In the genomic region with DNA sequence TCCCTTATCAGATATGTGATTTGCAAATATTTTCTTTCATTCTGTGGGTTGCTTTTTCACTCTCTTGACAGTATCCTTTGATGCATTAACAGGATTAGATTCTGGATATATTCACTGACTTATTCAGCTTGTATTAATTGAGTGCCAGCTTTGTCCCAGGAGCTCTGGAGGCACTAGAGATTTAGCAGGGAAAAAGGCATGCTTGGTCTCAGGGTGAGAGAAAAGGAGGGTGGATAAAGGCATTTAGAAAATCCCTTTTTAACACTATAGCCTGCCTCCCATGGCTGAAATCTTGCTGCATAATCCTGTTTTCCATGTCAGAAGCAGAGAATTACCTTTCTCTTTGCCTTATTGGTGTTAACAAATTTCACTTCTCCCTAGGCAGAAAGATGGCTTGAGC, we compare ENCODE assay signal across 22 cellular contexts. TPM values are rescaled to one million over a fixed set of nuclear protein-coding genes. Genes with fewer than 3 reads are reported as not detected.
DNase-seq lines count a peak whose midpoint lies in the region; ATAC-seq, FAIRE-seq and TF ChIP-seq lines count a peak whose summit lies in the region.
"Had no signal": no experiment of that assay in that cellular context is flagged by ENCODE, and none has a peak within 500 bp of the region (broad histone marks: within the 10 kb centered on the region; RNA-seq: fewer than 3 reads in every experiment).

No MANE protein-coding gene starts in this region.

- no peak overlapping the region for H3K4me3 Mint-ChIP-seq in GM23338
- H3K4me3 Mint-ChIP-seq: B cell; CD4-positive, alpha-beta T cell; CD8-positive, alpha-beta T cell had no signal

- no peak overlapping the region for H3K4me2 ChIP-seq in GM23338
- no peak overlapping the region for H3K4me2 ChIP-seq in mesendoderm (ENCODE audit: low read length)
- H3K4me2 ChIP-seq in neuronal stem cell (ENCODE audit: insufficient read depth, low read length, poor library complexity, severe bottlenecking): no peak overlapping the region
- H3K4me2 ChIP-seq: BLaER1 treated with 17β-estradiol and CSF1 and Interleukin-3, amounts not matched to agents 10 nM and 100 nM had no signal

- no peaks in the 10 kb centered on the region for H3K36me3 Mint-ChIP-seq in GM23338 (ENCODE audit: low read depth)
- H3K36me3 Mint-ChIP-seq: CD8-positive, alpha-beta T cell had no signal

- ATAC-seq in GM23338: no peak
- ATAC-seq in pancreas: no peak
- ATAC-seq: CD8-positive, alpha-beta T cell; GM12878 had no signal

- H2BK12ac ChIP-seq in neuronal stem cell (ENCODE audit: low read length): no peak overlapping the region

- no peak overlapping the region for H2BK5ac ChIP-seq in mesendoderm (ENCODE audit: low read length)
- H2BK5ac ChIP-seq in neuronal stem cell (ENCODE audit: low read length): no peak overlapping the region

- peak overlapping the region; percentile 86 for H3K4ac ChIP-seq in mesendoderm (ENCODE audit: low read depth, low read length)
- H3K4ac ChIP-seq in neuronal stem cell (ENCODE audit: low read length): no peak overlapping the region

- no peaks in the 10 kb centered on the region for H3K9me3 ChIP-seq in HUES48 (ENCODE audit: control insufficient read depth, insufficient read depth, low read length)
- H3K9me3 ChIP-seq in neuronal stem cell (replicated peaks in 1 of 2; ENCODE audit: control insufficient read depth in 2 of 2, insufficient read depth in 1 of 2, low read depth in 1 of 2, low read length in 2 of 2): peaks cover 0 to 4% of the 10 kb centered on the region in 2 donors
- no peaks in the 10 kb centered on the region for H3K9me3 ChIP-seq in pancreas
- H3K9me3 ChIP-seq: Caco-2 had no signal

- DNase-seq in GM23338 (ENCODE audit: low spot score) (no peak), mesendoderm (no peak), neuronal stem cell (ENCODE audit: low spot score) (no peak), GF-D8 (lab: John Stamatoyannopoulos, UW) (no peak), pancreas (no peak), hypothalamus (lab: John Stamatoyannopoulos, UW) (no peak)
- DNase-seq: 8988T; AML-193; Caco-2; Calu3; CD4-positive, alpha-beta T cell; CD8-positive, alpha-beta T cell; DMS79 treated with DMSO at 0.1 percent for 48 hours had no signal

- H3K14ac ChIP-seq in neuronal stem cell (ENCODE audit: low read length): no peak overlapping the region

- no peak overlapping the region for H3K23ac ChIP-seq in mesendoderm (ENCODE audit: low read length)
- no peak overlapping the region for H3K23ac ChIP-seq in neuronal stem cell (ENCODE audit: low read depth, low read length, poor library complexity)

- FAIRE-seq in pancreas (lab: Jason Lieb, UNC): no peak
- FAIRE-seq: A204.1, G401.6, GM12878, GM12892, GM18507 had no signal

- no peaks in the 10 kb centered on the region for H4K20me1 ChIP-seq in GM23338 (replicated peaks; ENCODE audit: insufficient read depth)
- H4K20me1 ChIP-seq: BLaER1 treated with 17β-estradiol and CSF1 and Interleukin-3, amounts not matched to agents 10 nM and 100 nM had no signal

- H3K56ac ChIP-seq in mesendoderm (ENCODE audit: low read length): no peak overlapping the region

- no peak for TF ChIP-seq CTCF in GM23338 (conservative IDR thresholded peaks at IDR 0.05; ENCODE audit: low read depth in 2 of 2)
- no peak for TF ChIP-seq CTCF in pancreas (IDR thresholded peaks at IDR 0.05)

- H4K5ac ChIP-seq in mesendoderm (ENCODE audit: low read length): no peak overlapping the region

- intact Hi-C loops in pancreas (cut with DNase I): no loop called here

- no peak overlapping the region for H3K27ac ChIP-seq in GM23338 (ENCODE audit: low read depth)
- peak overlapping the region; percentile 50 for H3K27ac ChIP-seq in HUES48 (ENCODE audit: low read depth, low read length)
- H3K27ac ChIP-seq in mesendoderm (ENCODE audit: low read depth, low read length): no peak overlapping the region
- H3K27ac ChIP-seq in neuronal stem cell (replicated peaks; ENCODE audit: low read length): peak overlapping the region; percentile 17
- H3K27ac ChIP-seq in pancreas: no peak overlapping the region
- H3K27ac ChIP-seq: BLaER1 treated with 17β-estradiol and CSF1 and Interleukin-3, amounts not matched to agents 10 nM and 100 nM; C4-2B had no signal

- H3K36me3 ChIP-seq in GM23338 (ENCODE audit: insufficient read depth) (no peaks in the 10 kb centered on the region), HUES48 (ENCODE audit: control insufficient read depth, insufficient read depth, low read length) (no peaks in the 10 kb centered on the region), mesendoderm (ENCODE audit: control insufficient read depth, insufficient read depth, low read length) (no peaks in the 10 kb centered on the region), neuronal stem cell (replicated peaks in 1 of 2; ENCODE audit: control insufficient read depth in 2 of 2, insufficient read depth in 2 of 2, low read length in 2 of 2) (no peaks in the 10 kb centered on the region), pancreas (no peaks in the 10 kb centered on the region)
- H3K36me3 ChIP-seq: BLaER1 treated with 17β-estradiol and CSF1 and Interleukin-3, amounts not matched to agents 10 nM and 100 nM had no signal

- H3K79me1 ChIP-seq in mesendoderm (ENCODE audit: low read length) (no peaks in the 10 kb centered on the region), neuronal stem cell (ENCODE audit: low read depth, low read length) (no peaks in the 10 kb centered on the region)

- no peak overlapping the region for H3K4me3 ChIP-seq in GM23338
- H3K4me3 ChIP-seq in HUES48 (ENCODE audit: low read depth, low read length): no peak overlapping the region
- H3K4me3 ChIP-seq in mesendoderm (ENCODE audit: low read length): no peak overlapping the region
- no peak overlapping the region for H3K4me3 ChIP-seq in neuronal stem cell (ENCODE audit: low read length in 2 of 2)
- no peak overlapping the region for H3K4me3 ChIP-seq in pancreas
- H3K4me3 ChIP-seq: BLaER1 treated with 17β-estradiol and CSF1 and Interleukin-3, amounts not matched to agents 10 nM and 100 nM; GM12878 had no signal

- H3K27ac Mint-ChIP-seq in GM23338: no peak overlapping the region
- H3K27ac Mint-ChIP-seq: B cell; CD4-positive, alpha-beta T cell; CD8-positive, alpha-beta T cell had no signal

- H2BK120ac ChIP-seq in mesendoderm (ENCODE audit: low read depth, low read length) (no peak overlapping the region), neuronal stem cell (ENCODE audit: low read depth, low read length) (no peak overlapping the region)

- H3K79me2 ChIP-seq in GM23338 (replicated peaks; ENCODE audit: insufficient read depth) (no peaks in the 10 kb centered on the region), mesendoderm (ENCODE audit: control insufficient read depth, insufficient read depth, low read length) (no peaks in the 10 kb centered on the region)

- H3K18ac ChIP-seq in mesendoderm (ENCODE audit: low read length) (peak overlapping the region; percentile 96), neuronal stem cell (ENCODE audit: low read length) (no peak overlapping the region)

- H2AK5ac ChIP-seq in mesendoderm (ENCODE audit: low read length): no peak overlapping the region
- no peak overlapping the region for H2AK5ac ChIP-seq in neuronal stem cell (ENCODE audit: low read depth, low read length)

- H3K4me1 ChIP-seq in GM23338 (ENCODE audit: insufficient read depth): peaks cover 10% of the 10 kb centered on the region; the same call in 1 of the 2 replicates
- peaks cover 27% of the 10 kb centered on the region for H3K4me1 ChIP-seq in HUES48 (ENCODE audit: control insufficient read depth, insufficient read depth, low read length)
- H3K4me1 ChIP-seq in mesendoderm (ENCODE audit: control insufficient read depth, low read depth, low read length): peaks cover 8% of the 10 kb centered on the region
- no peaks in the 10 kb centered on the region for H3K4me1 ChIP-seq in neuronal stem cell (ENCODE audit: control insufficient read depth in 2 of 2, insufficient read depth in 1 of 2, low read depth in 1 of 2, low read length in 2 of 2)
- no peaks in the 10 kb centered on the region for H3K4me1 ChIP-seq in pancreas

- H3K9me2 ChIP-seq in GM23338 (ENCODE audit: insufficient read depth): no peaks in the 10 kb centered on the region; the same call in 1 of the 2 replicates

- peaks cover 8% of the 10 kb centered on the region; the same call in 2 of the 3 replicates for H3K9me3 Mint-ChIP-seq in GM23338
- H3K9me3 Mint-ChIP-seq: CD4-positive, alpha-beta T cell had no signal

- H2BK15ac ChIP-seq in mesendoderm (replicated peaks; ENCODE audit: low read depth) (peak overlapping the region; percentile 6), neuronal stem cell (ENCODE audit: low read length) (no peak overlapping the region)

- no peaks in the 10 kb centered on the region for H3F3A ChIP-seq in GM23338 (replicated peaks; ENCODE audit: low read depth)

- H4K8ac ChIP-seq in mesendoderm (ENCODE audit: low read depth, low read length) (no peak overlapping the region), neuronal stem cell (ENCODE audit: low read depth, low read length) (no peak overlapping the region)

- peaks cover 23% of the 10 kb centered on the region for H3K4me1 Mint-ChIP-seq in GM23338

- no peaks in the 10 kb centered on the region for H3K27me3 ChIP-seq in GM23338 (ENCODE audit: insufficient read depth)
- H3K27me3 ChIP-seq in HUES48 (ENCODE audit: control insufficient read depth, insufficient read depth, low read length): no peaks in the 10 kb centered on the region
- no peaks in the 10 kb centered on the region for H3K27me3 ChIP-seq in mesendoderm (ENCODE audit: insufficient read depth, low read length, poor library complexity)
- peaks cover 0 to 6% (median 0%) of the 10 kb centered on the region in 3 experiments for H3K27me3 ChIP-seq in neuronal stem cell (ENCODE audit: control insufficient read depth in 3 of 3, insufficient read depth in 3 of 3, low read depth in 1 of 3, low read length in 3 of 3)
- no peaks in the 10 kb centered on the region for H3K27me3 ChIP-seq in pancreas
- H3K27me3 ChIP-seq: BLaER1 treated with 17β-estradiol and CSF1 and Interleukin-3, amounts not matched to agents 10 nM and 100 nM had no signal

- H2AFZ ChIP-seq in GM23338 (peak overlapping the region; percentile 9; the same call in 1 of the 2 replicates), neuronal stem cell (ENCODE audit: low read length) (no peak overlapping the region)

- no peak overlapping the region for H4K91ac ChIP-seq in neuronal stem cell (ENCODE audit: low read depth, low read length, poor library complexity)

- peaks cover 14% of the 10 kb centered on the region for H3K27me3 Mint-ChIP-seq in GM23338 (ENCODE audit: insufficient read depth, low read depth, poor library complexity)
- H3K27me3 Mint-ChIP-seq: B cell; CD4-positive, alpha-beta T cell had no signal

- H3K9ac ChIP-seq in HUES48 (ENCODE audit: low read depth, low read length) (no peak overlapping the region), mesendoderm (ENCODE audit: low read length) (no peak overlapping the region), neuronal stem cell (ENCODE audit: low read depth, low read length, poor library complexity) (no peak overlapping the region)
- H3K9ac ChIP-seq: BLaER1 treated with 17β-estradiol and CSF1 and Interleukin-3, amounts not matched to agents 10 nM and 100 nM had no signal

RNA-seq across cellular contexts. Expression of gene SIRT5, which starts 28.5 kb away (rescaled TPM):
- 11.8 and 13.1 TPM in 2 replicates for total RNA-seq in GM23338 (2014; rRNA removed; shearing (Covaris generic))
- polyA plus RNA-seq in GM23338 (2016; fragmentation: Nextera tagmentation; extraction: Ambion mirVana) (7.4 and 9.8 TPM in 2 replicates), pancreas (1 to 10 TPM; 4.6 to 8.0 TPM)
- polyA plus RNA-seq in mesendoderm (2013, experiment 1 of 2): 8.1 TPM
- 8.2 TPM for polyA plus RNA-seq in mesendoderm (2013, experiment 2 of 2)
- 8.5 TPM for polyA plus RNA-seq in neuronal stem cell (2013, experiment 1 of 2)
- polyA plus RNA-seq in neuronal stem cell (2013, experiment 2 of 2): 9.1 TPM
- 1 to 10 TPM; 3.8 to 8.6 (median 4.7) TPM for total RNA-seq in pancreas

RNA-seq across cellular contexts. Expression of gene GFOD1, which starts 58.5 kb away (rescaled TPM):
- 12.8 and 13.1 TPM in 2 replicates for total RNA-seq in GM23338 (2014; rRNA removed; shearing (Covaris generic))
- polyA plus RNA-seq in GM23338 (2016; fragmentation: Nextera tagmentation; extraction: Ambion mirVana) (4.1 and 4.9 TPM in 2 replicates), pancreas (1 to 10 TPM; 1.4 to 2.2 TPM)
- 3.1 TPM for polyA plus RNA-seq in mesendoderm (2013, experiment 1 of 2)
- polyA plus RNA-seq in mesendoderm (2013, experiment 2 of 2): 3.1 TPM
- polyA plus RNA-seq in neuronal stem cell (2013, experiment 1 of 2): 1.3 TPM
- polyA plus RNA-seq in neuronal stem cell (2013, experiment 2 of 2): 1.4 TPM
- 1 to 10 TPM; 1.5 to 2.7 (median 2.1) TPM for total RNA-seq in pancreas

Comparison
In these comparisons a context has a peak if more than half of its experiments do, and no peak if none do; other contexts are left out.
1. H3K27ac ChIP-seq: peak in HUES48 (single experiment) and neuronal stem cell (single experiment); none in GM23338 (single experiment), mesendoderm (single experiment) and pancreas (0 of 4).